ENCODE assay signal across 22 cellular contexts in the genomic region with DNA sequence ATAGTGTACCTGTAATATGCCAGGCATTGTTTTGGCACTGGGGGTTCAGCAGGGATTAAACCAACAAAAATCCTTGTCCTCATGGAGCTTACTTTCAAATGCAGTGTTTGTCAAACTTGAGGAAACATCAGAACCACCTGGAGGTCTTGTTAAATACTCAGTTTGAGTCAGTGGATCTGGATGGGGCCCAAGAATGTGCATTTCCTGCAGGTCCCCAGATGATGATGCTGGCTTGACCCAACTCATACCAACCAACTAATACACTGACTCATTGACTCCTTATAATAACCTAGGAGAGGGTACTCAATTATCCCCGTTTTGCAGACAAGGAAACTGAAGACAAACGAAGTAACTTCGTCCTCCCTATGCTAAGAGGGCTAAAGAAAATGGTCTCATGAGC. TPM values are rescaled to one million over a fixed set of nuclear protein-coding genes. Genes with fewer than 3 reads are reported as not detected.
DNase-seq lines count a peak whose midpoint lies in the region; ATAC-seq, FAIRE-seq and TF ChIP-seq lines count a peak whose summit lies in the region.
"Had no signal": no experiment of that assay in that cellular context is flagged by ENCODE, and none has a peak within 500 bp of the region (broad histone marks: within the 10 kb centered on the region; RNA-seq: fewer than 3 reads in every experiment).

No MANE protein-coding gene starts in this region.

- H3K4me1 Mint-ChIP-seq in activated T-helper 1 cell treated with anti-CD3 and anti-CD28 coated beads, Interleukin-12 subunit alpha, Interleukin-12 subunit beta, Interleukin-2, Interleukin-4 antibody, amounts not matched to agents 30 ng/mL and 10 ng/mL and 1 ng/mL, durations not matched to agents 14 hours and 24 hours and 36 hours (ENCODE audit: low read depth) = no peaks in the 10 kb centered on the region
- H3K4me1 Mint-ChIP-seq: activated CD4-positive, alpha-beta T cell treated with anti-CD3 and anti-CD28 coated beads for 36 hours; activated CD8-positive, alpha-beta memory T cell treated with anti-CD3 and anti-CD28 coated beads, Interleukin-2, amount 10 ng/mL, durations not matched to agents 7 days and 5 days; activated naive CD4-positive, alpha-beta T cell treated with anti-CD3 and anti-CD28 coated beads, Interleukin-2, amount 50 U/mL, for 24 hours; central memory CD8-positive, alpha-beta T cell; stimulated activated memory B cell treated with anti-CD40 and anti-IgM and Interleukin-4, amounts not matched to agents 10 μg/mL and 1 μg/mL and 100 μg/mL, for 72 hours had no signal

- H3K4me2 ChIP-seq in PC-9 = peak overlapping the region; percentile 70

- peaks cover 33% of the 10 kb centered on the region for H3F3A ChIP-seq in PC-9 (ENCODE audit: insufficient read depth, low read depth)

- DNase-seq in ELR (ENCODE audit: low read depth) (peak; percentile 67), PC-9 (no peak), epithelial cell of prostate (ENCODE audit: low read depth, low spot score) (peak; percentile 33), small intestine (no peak), NCI-H187 treated with DMSO at 0.1 percent for 48 hours (lab: John Stamatoyannopoulos, UW) (no peak)
- DNase-seq in activated T-helper 1 cell treated with anti-CD3 and anti-CD28 coated beads, Interleukin-12 subunit alpha, Interleukin-12 subunit beta, Interleukin-2, Interleukin-4 antibody, amounts not matched to agents 30 ng/mL and 10 ng/mL and 1 ng/mL, durations not matched to agents 14 hours and 24 hours and 36 hours (ENCODE audit: low spot score) = no peak
- DNase-seq: activated CD4-positive, alpha-beta T cell treated with anti-CD3 and anti-CD28 coated beads for 36 hours; activated CD8-positive, alpha-beta memory T cell treated with anti-CD3 and anti-CD28 coated beads, Interleukin-2, amount 10 ng/mL, durations not matched to agents 7 days and 5 days; aorta; CD4-positive, alpha-beta T cell; islet precursor cell; NCI-H524; SHP77 treated with DMSO at 0.1 percent for 48 hours; testis had no signal

- WGBS in small intestine, 3 donors = 65 to 82% (median 73%) methylated on average over 3 of the region's 3 CpGs

- H3K79me2 ChIP-seq in PC-9 (ENCODE audit: low read depth) = peaks cover 94% of the 10 kb centered on the region

- TF ChIP-seq CTCF in PC-9 (conservative IDR thresholded peaks at IDR 0.05) = no peak

- ATAC-seq in HG03280 (IDR thresholded peaks at IDR 0.05; ENCODE audit: unreplicated experiment) = no peak
- no peak for ATAC-seq in GM21825 (IDR thresholded peaks at IDR 0.05; ENCODE audit: unreplicated experiment)
- ATAC-seq: activated CD4-positive, alpha-beta T cell treated with anti-CD3 and anti-CD28 coated beads for 36 hours; activated CD8-positive, alpha-beta memory T cell treated with anti-CD3 and anti-CD28 coated beads, Interleukin-2, amount 10 ng/mL, durations not matched to agents 7 days and 5 days; stimulated activated memory B cell treated with anti-CD40 and anti-IgM and Interleukin-4, amounts not matched to agents 10 μg/mL and 1 μg/mL and 100 μg/mL, for 72 hours had no signal

- FAIRE-seq in small intestine (lab: Jason Lieb, UNC) = no peak
- FAIRE-seq: frontal cortex had no signal

- CTCF ChIA-PET in PC-9 (lab: Charles Lee) = no interaction called here

- H3K27ac Mint-ChIP-seq in activated T-helper 1 cell treated with anti-CD3 and anti-CD28 coated beads, Interleukin-12 subunit alpha, Interleukin-12 subunit beta, Interleukin-2, Interleukin-4 antibody, amounts not matched to agents 30 ng/mL and 10 ng/mL and 1 ng/mL, durations not matched to agents 14 hours and 24 hours and 36 hours = no peak overlapping the region
- H3K27ac Mint-ChIP-seq: activated CD4-positive, alpha-beta T cell treated with anti-CD3 and anti-CD28 coated beads for 36 hours; activated CD8-positive, alpha-beta memory T cell treated with anti-CD3 and anti-CD28 coated beads, Interleukin-2, amount 10 ng/mL, durations not matched to agents 7 days and 5 days; activated naive CD4-positive, alpha-beta T cell treated with anti-CD3 and anti-CD28 coated beads, Interleukin-2, amount 50 U/mL, for 24 hours; CD4-positive, alpha-beta T cell; stimulated activated memory B cell treated with anti-CD40 and anti-IgM and Interleukin-4, amounts not matched to agents 10 μg/mL and 1 μg/mL and 100 μg/mL, for 72 hours had no signal

- no TSS peak for BruUV-seq in PC-9 (replicated peaks; lab: Mats Ljungman, UMichigan)

- H2AFZ ChIP-seq in PC-9 = no peak overlapping the region

- no peaks in the 10 kb centered on the region for H3K9me3 ChIP-seq in PC-9 (ENCODE audit: insufficient read depth, low read depth)
- H3K9me3 ChIP-seq in small intestine (ENCODE audit: control insufficient read depth, low read depth) = no peaks in the 10 kb centered on the region
- H3K9me3 ChIP-seq: testis had no signal

- no peaks in the 10 kb centered on the region for H3K9me2 ChIP-seq in PC-9 (ENCODE audit: insufficient read depth)

- H3K36me3 Mint-ChIP-seq in activated T-helper 1 cell treated with anti-CD3 and anti-CD28 coated beads, Interleukin-12 subunit alpha, Interleukin-12 subunit beta, Interleukin-2, Interleukin-4 antibody, amounts not matched to agents 30 ng/mL and 10 ng/mL and 1 ng/mL, durations not matched to agents 14 hours and 24 hours and 36 hours (ENCODE audit: low read depth) = no peaks in the 10 kb centered on the region
- H3K36me3 Mint-ChIP-seq: activated CD8-positive, alpha-beta memory T cell treated with anti-CD3 and anti-CD28 coated beads, Interleukin-2, amount 10 ng/mL, durations not matched to agents 7 days and 5 days; activated naive CD4-positive, alpha-beta T cell treated with anti-CD3 and anti-CD28 coated beads, Interleukin-2, amount 50 U/mL, for 24 hours; stimulated activated memory B cell treated with anti-CD40 and anti-IgM and Interleukin-4, amounts not matched to agents 10 μg/mL and 1 μg/mL and 100 μg/mL, for 72 hours had no signal

- no peak overlapping the region for H3K4me3 Mint-ChIP-seq in activated T-helper 1 cell treated with anti-CD3 and anti-CD28 coated beads, Interleukin-12 subunit alpha, Interleukin-12 subunit beta, Interleukin-2, Interleukin-4 antibody, amounts not matched to agents 30 ng/mL and 10 ng/mL and 1 ng/mL, durations not matched to agents 14 hours and 24 hours and 36 hours
- H3K4me3 Mint-ChIP-seq: activated CD4-positive, alpha-beta T cell treated with anti-CD3 and anti-CD28 coated beads for 36 hours; activated CD8-positive, alpha-beta memory T cell treated with anti-CD3 and anti-CD28 coated beads, Interleukin-2, amount 10 ng/mL, durations not matched to agents 7 days and 5 days; activated naive CD4-positive, alpha-beta T cell treated with anti-CD3 and anti-CD28 coated beads, Interleukin-2, amount 50 U/mL, for 24 hours; CD4-positive, alpha-beta T cell; central memory CD8-positive, alpha-beta T cell; stimulated activated memory B cell treated with anti-CD40 and anti-IgM and Interleukin-4, amounts not matched to agents 10 μg/mL and 1 μg/mL and 100 μg/mL, for 72 hours had no signal

- peaks cover 60% of the 10 kb centered on the region for H3K4me1 ChIP-seq in PC-9 (replicated peaks; ENCODE audit: insufficient read depth)
- peaks cover 3 to 10% of the 10 kb centered on the region in 2 donors for H3K4me1 ChIP-seq in small intestine (ENCODE audit: control insufficient read depth in 2 of 2, insufficient read depth in 1 of 2, low read depth in 1 of 2, low read length in 1 of 2)
- H3K4me1 ChIP-seq: testis had no signal

- H3K27me3 Mint-ChIP-seq in activated T-helper 1 cell treated with anti-CD3 and anti-CD28 coated beads, Interleukin-12 subunit alpha, Interleukin-12 subunit beta, Interleukin-2, Interleukin-4 antibody, amounts not matched to agents 30 ng/mL and 10 ng/mL and 1 ng/mL, durations not matched to agents 14 hours and 24 hours and 36 hours (ENCODE audit: insufficient read depth) = peaks cover 1% of the 10 kb centered on the region
- H3K27me3 Mint-ChIP-seq: activated CD4-positive, alpha-beta T cell treated with anti-CD3 and anti-CD28 coated beads for 36 hours; activated naive CD4-positive, alpha-beta T cell treated with anti-CD3 and anti-CD28 coated beads, Interleukin-2, amount 50 U/mL, for 24 hours; CD4-positive, alpha-beta T cell had no signal

- H3K4me3 ChIP-seq in PC-9 (no peak overlapping the region), small intestine (ENCODE audit: low read depth in 1 of 2, low read length in 2 of 2) (no peak overlapping the region)
- H3K4me3 ChIP-seq: skin epidermis, testis had no signal

- H3K9me3 Mint-ChIP-seq in activated T-helper 1 cell treated with anti-CD3 and anti-CD28 coated beads, Interleukin-12 subunit alpha, Interleukin-12 subunit beta, Interleukin-2, Interleukin-4 antibody, amounts not matched to agents 30 ng/mL and 10 ng/mL and 1 ng/mL, durations not matched to agents 14 hours and 24 hours and 36 hours = no peaks in the 10 kb centered on the region
- H3K9me3 Mint-ChIP-seq: activated naive CD4-positive, alpha-beta T cell treated with anti-CD3 and anti-CD28 coated beads, Interleukin-2, amount 50 U/mL, for 24 hours; CD4-positive, alpha-beta T cell; central memory CD8-positive, alpha-beta T cell; stimulated activated memory B cell treated with anti-CD40 and anti-IgM and Interleukin-4, amounts not matched to agents 10 μg/mL and 1 μg/mL and 100 μg/mL, for 72 hours had no signal

- H3K27me3 ChIP-seq in PC-9 (ENCODE audit: insufficient read depth, low read depth) (no peaks in the 10 kb centered on the region), small intestine (ENCODE audit: control insufficient read depth in 2 of 2, insufficient read depth in 2 of 2, low read length in 2 of 2) (no peaks in the 10 kb centered on the region)
- H3K27me3 ChIP-seq: testis had no signal

- POLR2A ChIA-PET in PC-9 (lab: Charles Lee; ENCODE audit: unreplicated experiment) = no interaction called here

- H3K36me3 ChIP-seq in PC-9 (ENCODE audit: low read depth) = peaks cover 14% of the 10 kb centered on the region; the same call in 1 of the 2 replicates
- no peaks in the 10 kb centered on the region for H3K36me3 ChIP-seq in small intestine (ENCODE audit: control insufficient read depth in 2 of 2, insufficient read depth in 2 of 2, low read length in 2 of 2)

- intact Hi-C loops in PC-9 (cut with micrococcal nuclease; ENCODE audit: unreplicated experiment) = loop anchor here (1.0 kb wide), 1 partner anchor 12 kb away; no protein-coding TSS in a partner anchor
- intact Hi-C loops in activated T-helper 1 cell treated with anti-CD3 and anti-CD28 coated beads, Interleukin-12 subunit alpha, Interleukin-12 subunit beta, Interleukin-2, Interleukin-4 antibody, amounts not matched to agents 30 ng/mL and 10 ng/mL and 1 ng/mL, durations not matched to agents 14 hours and 24 hours and 36 hours (cut with micrococcal nuclease) = no loop called here

- H3K27ac ChIP-seq in PC-9 = peak overlapping the region; percentile 63; the same call in 1 of the 2 replicates
- peak overlapping the region; percentile 55 for H3K27ac ChIP-seq in epithelial cell of prostate
- peak overlapping the region; percentile 84 to 87 for H3K27ac ChIP-seq in small intestine (ENCODE audit: low read depth in 1 of 2, low read length in 1 of 2)
- H3K27ac ChIP-seq: skin epidermis, testis had no signal

- H4K20me1 ChIP-seq in PC-9 (ENCODE audit: insufficient read depth) = no peaks in the 10 kb centered on the region; the same call in 1 of the 2 replicates

RNA-seq across cellular contexts. Expression of a gene that starts 11.3 kb away (rescaled TPM):
- 79.5 and 97.7 TPM in 2 replicates for total RNA-seq in PC-9 (2021)
- 10 to 100 TPM; 22.8 to 65.1 (median 49.6) TPM for polyA plus RNA-seq in small intestine
- total RNA-seq in activated T-helper 1 cell treated with anti-CD3 and anti-CD28 coated beads, Interleukin-12 subunit alpha, Interleukin-12 subunit beta, Interleukin-2, Interleukin-4 antibody, amounts not matched to agents 30 ng/mL and 10 ng/mL and 1 ng/mL, durations not matched to agents 14 hours and 24 hours and 36 hours = 0.32 and 0.70 TPM in 2 replicates
- total RNA-seq: T-helper 1 cell treated with Interleukin-12 subunit alpha and Interleukin-12 subunit beta and Interleukin-4 antibody, amounts not matched to agents 30 ng/mL and 1 ng/mL, for 36 hours had no signal

Comparison
In these comparisons a context has a peak if more than half of its experiments do, and no peak if none do; other contexts are left out.
1. DNase-seq: peak in ELR (single experiment) and epithelial cell of prostate (single experiment); none in PC-9 (0 of 2), small intestine (single experiment), activated T-helper 1 cell treated with anti-CD3 and anti-CD28 coated beads, Interleukin-12 subunit alpha, Interleukin-12 subunit beta, Interleukin-2, Interleukin-4 antibody, amounts not matched to agents 30 ng/mL and 10 ng/mL and 1 ng/mL, durations not matched to agents 14 hours and 24 hours and 36 hours (single experiment) and NCI-H187 treated with DMSO at 0.1 percent for 48 hours (single experiment).
2. RNA of a gene that starts 11.3 kb away (total RNA-seq): 79.5 to 97.7 TPM in PC-9; 0.32 to 0.70 TPM in activated T-helper 1 cell treated with anti-CD3 and anti-CD28 coated beads, Interleukin-12 subunit alpha, Interleukin-12 subunit beta, Interleukin-2, Interleukin-4 antibody, amounts not matched to agents 30 ng/mL and 10 ng/mL and 1 ng/mL, durations not matched to agents 14 hours and 24 hours and 36 hours; every median in the first group is over 10 times any median in the second.
3. Peak in every context shown above with its lines, with median percentiles within 50 percentile points of each other: H3K27ac ChIP-seq.